In the genomic region with DNA sequence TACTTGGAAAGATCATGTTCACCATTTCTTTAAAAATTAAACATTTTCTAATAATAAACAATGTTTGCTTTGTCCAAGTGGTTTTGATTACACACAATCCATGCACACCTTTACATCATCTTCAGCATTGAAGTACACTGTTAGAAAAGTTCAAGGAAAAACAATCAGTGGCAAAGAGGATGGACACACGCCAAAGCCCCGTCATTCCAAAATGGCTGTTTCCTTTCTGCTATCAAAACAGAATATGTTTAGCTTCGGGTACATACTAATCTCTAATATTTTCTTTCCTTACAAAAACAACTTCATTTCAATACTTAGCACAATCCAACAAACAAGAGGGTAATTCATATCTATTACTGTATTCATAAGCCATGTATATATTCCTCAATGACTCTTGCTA, we compare ENCODE assay signal across 26 cellular contexts. TPM values are rescaled to one million over a fixed set of nuclear protein-coding genes. Genes with fewer than 3 reads are reported as not detected.
DNase-seq lines count a peak whose midpoint lies in the region; ATAC-seq and TF ChIP-seq lines count a peak whose summit lies in the region.
"Had no signal": no experiment of that assay in that cellular context is flagged by ENCODE, and none has a peak within 500 bp of the region (broad histone marks: within the 10 kb centered on the region; RNA-seq: fewer than 3 reads in every experiment).

No MANE protein-coding gene starts in this region.

- H3K4me3 ChIP-seq in heart right ventricle, result no peak overlapping the region
- H3K4me3 ChIP-seq in thyroid gland (replicated peaks in 1 of 3), result no peak overlapping the region
- H3K4me3 ChIP-seq: BLaER1 treated with 17β-estradiol and CSF1 and Interleukin-3, amounts not matched to agents 10 nM and 100 nM; PC-9 had no signal

- ATAC-seq in left cardiac atrium (no peak), heart right ventricle (no peak), GM18519 (IDR thresholded peaks at IDR 0.05; ENCODE audit: low FRiP score, unreplicated experiment) (no peak), GM21526 (IDR thresholded peaks at IDR 0.05; ENCODE audit: low FRiP score, unreplicated experiment) (no peak), natural killer cell (no peak)

- H3K27me3 ChIP-seq in heart right ventricle (no peaks in the 10 kb centered on the region), thyroid gland (no peaks in the 10 kb centered on the region)
- H3K27me3 ChIP-seq: BLaER1 treated with 17β-estradiol and CSF1 and Interleukin-3, amounts not matched to agents 10 nM and 100 nM had no signal

- H3K4me1 Mint-ChIP-seq in natural killer cell, result peaks cover 17 to 23% of the 10 kb centered on the region in 2 donors

- no peaks in the 10 kb centered on the region for H3K36me3 Mint-ChIP-seq in natural killer cell
- H3K36me3 Mint-ChIP-seq: IgD-negative memory B cell had no signal

- H3K9me3 ChIP-seq in heart right ventricle, result no peaks in the 10 kb centered on the region
- no peaks in the 10 kb centered on the region for H3K9me3 ChIP-seq in thyroid gland

- H3K27ac Mint-ChIP-seq in natural killer cell, result no peak overlapping the region
- H3K27ac Mint-ChIP-seq: CD4-positive, alpha-beta T cell; IgD-negative memory B cell had no signal

- H3K4me3 Mint-ChIP-seq in natural killer cell, result no peak overlapping the region
- H3K4me3 Mint-ChIP-seq: CD4-positive, alpha-beta T cell; IgD-negative memory B cell had no signal

- TF ChIP-seq CTCF in heart right ventricle (IDR thresholded peaks at IDR 0.05), result no peak
- TF ChIP-seq CTCF in thyroid gland (IDR thresholded peaks at IDR 0.05), result no peak
- TF ChIP-seq CTCF in natural killer cell (IDR thresholded peaks at IDR 0.05), result no peak

- 36 to 39% methylated on average over 3 of the region's 3 CpGs for WGBS in heart right ventricle, 2 donors
- 29 to 43% methylated on average over 3 of the region's 3 CpGs for WGBS in thyroid gland, 2 donors

- DNase-seq in left cardiac atrium (peak; percentile 33), heart right ventricle (no peak), dermis blood vessel endothelial cell (peak; percentile 66), lung microvascular endothelial cell (ENCODE audit: low read depth in 2 of 2) (peak; percentile 51 to 59), thyroid gland (peak; percentile 30 to 33), natural killer cell (no peak)
- DNase-seq: AML-193; CD4-positive, alpha-beta T cell; GOT3; HCEC 1CT; MM.1S; NCI-H1048; NCI-H1417 treated with DMSO at 0.1 percent for 48 hours; NCI-H1694 treated with DMSO at 0.1 percent for 48 hours; NCI-H2081; NCI-H2227 treated with DMSO at 0.1 percent for 48 hours; NCI-H526 treated with DMSO at 0.1 percent for 48 hours; PC-9; SHP77 had no signal

- intact Hi-C loops in left cardiac atrium (cut with DNase I), result no loop called here
- intact Hi-C loops in heart right ventricle (cut with DNase I), result no loop called here
- intact Hi-C loops in thyroid gland (cut with DNase I), result no loop called here
- intact Hi-C loops in natural killer cell (cut with micrococcal nuclease), result no loop called here

- H3K4me1 ChIP-seq in heart right ventricle, result peaks cover 0 to 50% (median 26%) of the 10 kb centered on the region in 9 donors
- H3K4me1 ChIP-seq in thyroid gland, result peaks cover 0 to 4% of the 10 kb centered on the region in 2 donors

- H3K9me3 Mint-ChIP-seq in natural killer cell, result no peaks in the 10 kb centered on the region
- H3K9me3 Mint-ChIP-seq: CD4-positive, alpha-beta T cell; IgD-negative memory B cell had no signal

- H3K27me3 Mint-ChIP-seq in natural killer cell (ENCODE audit: low read depth in 2 of 2), result no peaks in the 10 kb centered on the region
- H3K27me3 Mint-ChIP-seq: CD4-positive, alpha-beta T cell; IgD-negative memory B cell had no signal

- H3K27ac ChIP-seq in heart right ventricle (peak overlapping the region in 1 of 10 donors; percentile 49), thyroid gland (no peak overlapping the region)
- H3K27ac ChIP-seq: 22Rv1; BLaER1 treated with 17β-estradiol and CSF1 and Interleukin-3, amounts not matched to agents 10 nM and 100 nM; HL-60; KMS-11; PC-9 had no signal

- H3K36me3 ChIP-seq in heart right ventricle (no peaks in the 10 kb centered on the region), thyroid gland (no peaks in the 10 kb centered on the region)

- TF ChIP-seq POLR2A in thyroid gland (IDR thresholded peaks at IDR 0.05), result no peak

RNA-seq across cellular contexts. Expression of gene REPS1, which starts 24.5 kb away (rescaled TPM):
- total RNA-seq in left cardiac atrium (10 to 100 TPM; 29.0 to 36.3 TPM), heart right ventricle (10 to 100 TPM; 30.2 to 43.9 (median 39.4) TPM), dermis blood vessel endothelial cell (25.4 and 29.5 TPM in 2 replicates), lung microvascular endothelial cell (20.6 and 21.1 TPM in 2 replicates), thyroid gland (10 to 100 TPM; 51.5 to 93.9 (median 66.1) TPM), natural killer cell (10 to 100 TPM; 59.9 to 80.4 (median 66.4) TPM)
- polyA plus RNA-seq in heart right ventricle, result 10 to 100 TPM; 34.0 to 43.2 TPM

Comparison
In these comparisons a context has a peak if more than half of its experiments do, and no peak if none do; other contexts are left out.
1. DNase-seq: peak in left cardiac atrium (single experiment), dermis blood vessel endothelial cell (single experiment), lung microvascular endothelial cell (2 of 2) and thyroid gland (2 of 2); none in heart right ventricle (0 of 2) and natural killer cell (single experiment).